9 cellular contexts compared by ENCODE assay signal in genomic region chr11:83819936-83820549, GRCh38.
DNase-seq lines count a peak whose midpoint lies in the region; ATAC-seq and TF ChIP-seq lines count a peak whose summit lies in the region.
"Had no signal": no experiment of that assay in that cellular context is flagged by ENCODE, and none has a peak within 500 bp of the region (broad histone marks: within the 10 kb centered on the region; RNA-seq: fewer than 3 reads in every experiment).

No MANE protein-coding gene starts in this region.

- no peak overlapping the region for H3K4me2 ChIP-seq in mammary epithelial cell (ENCODE audit: insufficient read depth, low read depth, low read length)

- TF ChIP-seq CTCF in mammary epithelial cell (conservative IDR thresholded peaks at IDR 0.05 in 1 of 2, IDR thresholded peaks at IDR 0.05 in 1 of 2; ENCODE audit: extremely low read depth in 1 of 2, insufficient read depth in 1 of 2, low read depth in 1 of 2, low read length in 2 of 2) (peak; percentile 52 to 60), liver (IDR thresholded peaks at IDR 0.05; ENCODE audit: low read depth, low read length, missing input control) (peak; percentile 65)

- POLR2A ChIA-PET in activated CD4-positive, alpha-beta memory T cell treated with anti-CD3 and anti-CD28 coated beads, Interleukin-2, amount 10 ng/mL, durations not matched to agents 7 days and 5 days (lab: Charles Lee), result no interaction called here

- H3K4me3 ChIP-seq in mammary epithelial cell (replicated peaks in 1 of 3; ENCODE audit: insufficient read depth in 1 of 3, low read depth in 2 of 3, low read length in 3 of 3) (no peak overlapping the region), liver (ENCODE audit: low read depth in 1 of 3, low read length in 3 of 3) (no peak overlapping the region)

- BruUV-seq in mammary epithelial cell (replicated peaks; lab: Mats Ljungman, UMichigan), result no TSS peak

- dilution Hi-C loops in mammary epithelial cell (cut with HindIII; ENCODE audit: low sequenced_read_pairs), result loop anchor here (10.0 kb wide), 1 partner anchor 565 kb away; no protein-coding TSS in a partner anchor

- intact Hi-C loops in mammary epithelial cell (cut with micrococcal nuclease), result loop anchor here (1.0 to 5.0 kb wide), 3 partner anchors 98 to 1103 kb away; no protein-coding TSS in a partner anchor

- H3K9ac ChIP-seq in mammary epithelial cell (ENCODE audit: insufficient read depth, low read length) (no peak overlapping the region), liver (ENCODE audit: low read depth in 1 of 2, low read length in 2 of 2) (no peak overlapping the region)

- H3K27ac Mint-ChIP-seq in activated CD4-positive, alpha-beta memory T cell treated with anti-CD3 and anti-CD28 coated beads, Interleukin-2, amount 10 ng/mL, durations not matched to agents 7 days and 5 days, result no peak overlapping the region
- H3K27ac Mint-ChIP-seq: T-helper 1 cell treated with Interleukin-12 subunit alpha and Interleukin-12 subunit beta and Interleukin-4 antibody, amounts not matched to agents 30 μg/mL and 1 μg/mL, for 36 hours had no signal

- CTCF ChIA-PET in mammary epithelial cell (lab: Charles Lee; ENCODE audit: low non-redundant PET), result interaction anchor here (0.5 to 0.6 kb wide), 2 partner anchors 96 to 527 kb away, joined by 4 to 5 read pairs; no protein-coding TSS in a partner anchor
- CTCF ChIA-PET in activated CD4-positive, alpha-beta memory T cell treated with anti-CD3 and anti-CD28 coated beads, Interleukin-2, amount 10 ng/mL, durations not matched to agents 7 days and 5 days (lab: Charles Lee), result interaction anchor here (0.7 to 1.7 kb wide), 3 partner anchors 8 to 953 kb away, joined by 4 to 11 read pairs (median 4); no protein-coding TSS in a partner anchor

- H3K9me3 ChIP-seq in mammary epithelial cell (replicated peaks; ENCODE audit: insufficient read depth, low read length) (no peaks in the 10 kb centered on the region), liver (ENCODE audit: control insufficient read depth in 4 of 4, low read length in 3 of 4) (no peaks in the 10 kb centered on the region)

- H3K27me3 Mint-ChIP-seq in activated CD4-positive, alpha-beta memory T cell treated with anti-CD3 and anti-CD28 coated beads, Interleukin-2, amount 10 ng/mL, durations not matched to agents 7 days and 5 days, result peaks cover 2% of the 10 kb centered on the region

- no peak overlapping the region for H3K27ac ChIP-seq in mammary epithelial cell (ENCODE audit: insufficient read depth, low read depth, low read length)
- no peak overlapping the region for H3K27ac ChIP-seq in liver (ENCODE audit: low read depth in 1 of 2, low read length in 2 of 2)

- H3K4me1 ChIP-seq in mammary epithelial cell (ENCODE audit: insufficient read depth, low read length) (no peaks in the 10 kb centered on the region), liver (ENCODE audit: control insufficient read depth in 4 of 4, insufficient read depth in 4 of 4, low read length in 3 of 4) (no peaks in the 10 kb centered on the region)

- H3K9me3 Mint-ChIP-seq in activated CD4-positive, alpha-beta memory T cell treated with anti-CD3 and anti-CD28 coated beads, Interleukin-2, amount 10 ng/mL, durations not matched to agents 7 days and 5 days, result no peaks in the 10 kb centered on the region
- H3K9me3 Mint-ChIP-seq: T-helper 1 cell treated with Interleukin-12 subunit alpha and Interleukin-12 subunit beta and Interleukin-4 antibody, amounts not matched to agents 30 μg/mL and 1 μg/mL, for 36 hours had no signal

- H3K36me3 Mint-ChIP-seq in activated CD4-positive, alpha-beta memory T cell treated with anti-CD3 and anti-CD28 coated beads, Interleukin-2, amount 10 ng/mL, durations not matched to agents 7 days and 5 days (ENCODE audit: low read depth), result no peaks in the 10 kb centered on the region

- H3K36me3 ChIP-seq in mammary epithelial cell (ENCODE audit: insufficient read depth, low read length) (no peaks in the 10 kb centered on the region), liver (ENCODE audit: control insufficient read depth in 4 of 4, insufficient read depth in 3 of 4, low read depth in 1 of 4, low read length in 3 of 4) (no peaks in the 10 kb centered on the region)

- no peaks in the 10 kb centered on the region for H3K79me2 ChIP-seq in mammary epithelial cell (ENCODE audit: insufficient read depth, low read length)

- peak; percentile 93 to 96 for TF ChIP-seq RAD21 in liver (IDR thresholded peaks at IDR 0.05)

- ATAC-seq in HG02870 (IDR thresholded peaks at IDR 0.05; ENCODE audit: unreplicated experiment) (peak; percentile 59), HG03460 (IDR thresholded peaks at IDR 0.05; ENCODE audit: unreplicated experiment) (no peak)

- H3K4me3 Mint-ChIP-seq in activated CD4-positive, alpha-beta memory T cell treated with anti-CD3 and anti-CD28 coated beads, Interleukin-2, amount 10 ng/mL, durations not matched to agents 7 days and 5 days, result no peak overlapping the region
- H3K4me3 Mint-ChIP-seq: T-helper 1 cell treated with Interleukin-12 subunit alpha and Interleukin-12 subunit beta and Interleukin-4 antibody, amounts not matched to agents 30 μg/mL and 1 μg/mL, for 36 hours had no signal

- H3K4me1 Mint-ChIP-seq in activated CD4-positive, alpha-beta memory T cell treated with anti-CD3 and anti-CD28 coated beads, Interleukin-2, amount 10 ng/mL, durations not matched to agents 7 days and 5 days, result no peaks in the 10 kb centered on the region

- H3K27me3 ChIP-seq in mammary epithelial cell (ENCODE audit: insufficient read depth, low read length) (no peaks in the 10 kb centered on the region), liver (ENCODE audit: control insufficient read depth in 4 of 4, insufficient read depth in 4 of 4, low read length in 3 of 4) (no peaks in the 10 kb centered on the region)

- peak; percentile 2 for DNase-seq in DMS79 (lab: John Stamatoyannopoulos, UW)
- peak; percentile 11 for DNase-seq in NCI-H510A (lab: John Stamatoyannopoulos, UW)
- DNase-seq in mammary epithelial cell, result peak; percentile 48
- no peak for DNase-seq in activated CD4-positive, CD25-positive, alpha-beta regulatory T cell treated with anti-CD3 and anti-CD28 coated beads, Interleukin-2, amount 50 U/mL, for 72 hours
- no peak for DNase-seq in activated CD4-positive, alpha-beta memory T cell treated with anti-CD3 and anti-CD28 coated beads, Interleukin-2, amount 10 ng/mL, durations not matched to agents 7 days and 5 days

- in situ Hi-C loops in mammary epithelial cell (cut with MboI; ENCODE audit: low sequenced_read_pairs in 2 of 2), result loop anchor here (25.0 kb wide), 5 partner anchors 508 to 1108 kb away; partner anchors contain the start of genes CCDC90B (in 1 of the 2), DDIAS (in 1 of the 2) and PRCP (in 1 of the 2)

- no peak overlapping the region for H2AFZ ChIP-seq in mammary epithelial cell (ENCODE audit: low read depth, low read length)

- H4K20me1 ChIP-seq in mammary epithelial cell (ENCODE audit: insufficient read depth, low read length), result no peaks in the 10 kb centered on the region

- WGBS in mammary epithelial cell (ENCODE audit: low coverage, missing lambda C conversion rate), result 0% methylated on average over 2 of the region's 2 CpGs
- WGBS in liver, result 31% methylated on average over 2 of the region's 2 CpGs

TF ChIP-seq in liver, 16 proteins besides CTCF, POLR2A, EP300 and RAD21 (continues in another document):
- TF ChIP-seq FOXA1 (IDR thresholded peaks at IDR 0.05) (no peak), HNF4A (conservative IDR thresholded peaks at IDR 0.05) (no peak), YY1 (IDR thresholded peaks at IDR 0.05) (no peak), RXRA (IDR thresholded peaks at IDR 0.05) (no peak), MAX (IDR thresholded peaks at IDR 0.05) (no peak), REST (IDR thresholded peaks at IDR 0.05) (no peak), HNF4G (IDR thresholded peaks at IDR 0.05) (no peak), FOXA2 (IDR thresholded peaks at IDR 0.05) (no peak), TAF1 (conservative IDR thresholded peaks at IDR 0.05) (no peak), GABPA (IDR thresholded peaks at IDR 0.05 in 1 of 2, conservative IDR thresholded peaks at IDR 0.05 in 1 of 2) (no peak), ATF3 (IDR thresholded peaks at IDR 0.05) (no peak), SP1 (IDR thresholded peaks at IDR 0.05) (no peak), JUND (IDR thresholded peaks at IDR 0.05) (no peak)

Comparison
In these comparisons a context has a peak if more than half of its experiments do, and no peak if none do; other contexts are left out.
1. DNase-seq: peak in DMS79 (single experiment), NCI-H510A (single experiment) and mammary epithelial cell (single experiment); none in activated CD4-positive, CD25-positive, alpha-beta regulatory T cell treated with anti-CD3 and anti-CD28 coated beads, Interleukin-2, amount 50 U/mL, for 72 hours (single experiment) and activated CD4-positive, alpha-beta memory T cell treated with anti-CD3 and anti-CD28 coated beads, Interleukin-2, amount 10 ng/mL, durations not matched to agents 7 days and 5 days (single experiment).